ENCODE assay signal across 8 cellular contexts in the genomic region with DNA sequence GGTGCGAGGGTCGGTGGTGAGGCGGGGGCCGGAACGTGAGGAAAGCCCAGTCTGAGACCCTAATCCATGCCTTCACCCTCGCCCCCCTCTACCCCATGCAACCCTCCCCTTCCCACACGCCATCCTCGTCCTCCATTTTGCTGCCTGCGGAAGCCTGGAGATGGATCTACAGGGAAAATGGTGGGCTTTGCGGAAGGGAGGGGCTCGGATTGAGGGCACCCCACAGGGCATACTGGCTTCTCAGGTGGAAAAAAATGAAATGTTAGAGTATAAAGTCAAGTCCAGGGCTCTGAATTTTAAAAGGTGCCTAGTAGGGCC. TPM values are rescaled to one million over a fixed set of nuclear protein-coding genes. Genes with fewer than 3 reads are reported as not detected.
DNase-seq lines count a peak whose midpoint lies in the region; ATAC-seq and TF ChIP-seq lines count a peak whose summit lies in the region.

No MANE protein-coding gene starts in this region.

- H3K9me3 Mint-ChIP-seq in MCF 10A (ENCODE audit: unreplicated experiment) = no peaks in the 10 kb centered on the region

- ATAC-seq in GM21515 (IDR thresholded peaks at IDR 0.05; ENCODE audit: unreplicated experiment) (no peak), GM21447 (IDR thresholded peaks at IDR 0.05; ENCODE audit: unreplicated experiment) (no peak), HG03175 (IDR thresholded peaks at IDR 0.05; ENCODE audit: unreplicated experiment) (no peak)

- H3K27ac ChIP-seq in breast epithelium (peak overlapping the region; percentile 90 to 96), SK-N-MC (no peak overlapping the region), prostate gland (peak overlapping the region; percentile 85 to 87)

- H3K4me3 ChIP-seq in breast epithelium (peak overlapping the region; percentile 63 to 84 (median 73)), SK-N-MC (peak overlapping the region; percentile 80), prostate gland (peak overlapping the region; percentile 66 to 73)

- TF ChIP-seq POLR2A in breast epithelium (IDR thresholded peaks at IDR 0.05) (no peak), prostate gland (IDR thresholded peaks at IDR 0.05) (no peak)

- H3K36me3 Mint-ChIP-seq in MCF 10A (ENCODE audit: insufficient read depth, unreplicated experiment) = no peaks in the 10 kb centered on the region

- DNase-seq in breast epithelium (ENCODE audit: low spot score in 2 of 2) = no peak
- no peak for DNase-seq in MCF 10A (ENCODE audit: unreplicated experiment)
- no peak for DNase-seq in SK-N-MC (ENCODE audit: low read depth, low spot score)
- peak; percentile 25 for DNase-seq in globus pallidus (ENCODE audit: low spot score)
- no peak for DNase-seq in prostate gland (ENCODE audit: low spot score)

- CTCF ChIA-PET in MCF 10A (lab: Yijun Ruan, JAX) = interaction anchor here (0.6 kb wide), 1 partner anchor 1704 kb away, joined by 3 read pairs; no protein-coding TSS in a partner anchor

- no peak overlapping the region for H3K27ac Mint-ChIP-seq in MCF 10A (ENCODE audit: low read depth, unreplicated experiment)

- H3K27me3 ChIP-seq in breast epithelium (peaks cover 0 to 45% of the 10 kb centered on the region in 2 donors), prostate gland (replicated peaks; ENCODE audit: insufficient read depth) (no peaks in the 10 kb centered on the region)

- peak overlapping the region; percentile 79 for H3K9ac ChIP-seq in SK-N-MC (ENCODE audit: insufficient read length)

- H3K4me1 ChIP-seq in breast epithelium = no peaks in the 10 kb centered on the region
- no peaks in the 10 kb centered on the region for H3K4me1 ChIP-seq in prostate gland (replicated peaks)

- no TSS peak for BruUV-seq in MCF 10A (replicated peaks; lab: Mats Ljungman, UMichigan)

- TF ChIP-seq CTCF in breast epithelium (IDR thresholded peaks at IDR 0.05) = no peak
- TF ChIP-seq CTCF in MCF 10A (IDR thresholded peaks at IDR 0.05; ENCODE audit: unreplicated experiment) = no peak
- TF ChIP-seq CTCF in prostate gland (IDR thresholded peaks at IDR 0.05) = no peak

- peaks cover 51% of the 10 kb centered on the region for H3K27me3 Mint-ChIP-seq in MCF 10A (ENCODE audit: insufficient read depth, unreplicated experiment)

- intact Hi-C loops in breast epithelium (cut with DNase I; ENCODE audit: low total_unique reads) = loop anchor here (5.0 kb wide), 1 partner anchor 1823 kb away; the partner anchor contains the start of gene RPL36A
- intact Hi-C loops in MCF 10A (cut with micrococcal nuclease) = no loop called here
- intact Hi-C loops in prostate gland (cut with DNase I) = loop anchor here (5.0 to 10.0 kb wide), 2 partner anchors 37 to 119 kb away; partner anchors contain the start of gene TCEAL7

- POLR2A ChIA-PET in MCF 10A (lab: Yijun Ruan, JAX) = no interaction called here

- no peaks in the 10 kb centered on the region for H3K4me1 Mint-ChIP-seq in MCF 10A (ENCODE audit: insufficient read depth, unreplicated experiment)

- no peak overlapping the region for H3K4me3 Mint-ChIP-seq in MCF 10A (ENCODE audit: unreplicated experiment)

- WGBS in prostate gland = 10% methylated on average over 2 of the region's 11 CpGs

- H3K9me3 ChIP-seq in breast epithelium = no peaks in the 10 kb centered on the region
- no peaks in the 10 kb centered on the region for H3K9me3 ChIP-seq in SK-N-MC (ENCODE audit: low read depth, low read length)
- no peaks in the 10 kb centered on the region for H3K9me3 ChIP-seq in prostate gland

- H3K36me3 ChIP-seq in breast epithelium (no peaks in the 10 kb centered on the region), SK-N-MC (ENCODE audit: insufficient read depth, low read length) (no peaks in the 10 kb centered on the region; the same call in none of the 2 replicates), prostate gland (no peaks in the 10 kb centered on the region)

RNA-seq across cellular contexts. Expression of gene BEX4, which starts 0.8 kb away (rescaled TPM):
- 10 to 100 TPM; 21.9 to 44.2 (median 41.9) TPM for total RNA-seq in breast epithelium
- not detected in 2 replicates for total RNA-seq in MCF 10A (2022)
- total RNA-seq in prostate gland = 100 to 1,000 TPM in 1 of 2 donors, 10 to 100 TPM in 1; 60.6 to 116 TPM

RNA-seq across cellular contexts. Expression of gene TCEAL8, which starts 39.2 kb away (rescaled TPM):
- total RNA-seq in breast epithelium (10 to 100 TPM; 52.2 to 79.6 (median 58.5) TPM), MCF 10A (2022) (20.2 and 22.1 TPM in 2 replicates), prostate gland (10 to 100 TPM; 59.4 to 90.0 TPM)

Comparison
In these comparisons a context has a peak if more than half of its experiments do, and no peak if none do; other contexts are left out.
1. RNA of gene BEX4, which starts 0.8 kb away (total RNA-seq): 60.6 to 116 TPM in prostate gland and 21.9 to 44.2 TPM in breast epithelium; not detected in MCF 10A; every median in the first group is over 10 times any median in the second.
2. Peak in every context shown above with its lines, with median percentiles within 50 percentile points of each other: H3K4me3 ChIP-seq.